21 cellular contexts compared by ENCODE assay signal in the genomic region with DNA sequence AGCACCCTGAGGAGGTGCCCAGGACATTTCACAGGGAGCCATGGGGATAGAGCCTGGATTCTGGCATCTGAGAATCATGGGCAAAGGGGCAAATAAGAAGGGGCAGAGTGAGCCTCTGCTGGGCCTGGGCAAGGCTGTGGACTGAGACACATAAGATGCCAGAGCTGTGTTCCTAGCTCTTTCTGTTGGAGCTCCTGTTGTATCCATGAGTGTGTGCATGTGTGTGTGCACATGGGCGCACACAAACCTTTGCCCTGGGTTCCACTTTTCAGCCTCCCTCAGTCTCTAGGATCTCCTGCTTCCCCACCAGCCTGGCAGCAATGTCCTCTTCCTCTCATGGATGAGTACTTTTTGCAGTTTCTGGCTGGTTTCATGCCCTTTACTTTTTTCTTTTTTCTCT. TPM values are rescaled to one million over a fixed set of nuclear protein-coding genes. Genes with fewer than 3 reads are reported as not detected.
"Had no signal": no experiment of that assay in that cellular context is flagged by ENCODE, and none has a peak within 500 bp of the region (broad histone marks: within the 10 kb centered on the region; RNA-seq: fewer than 3 reads in every experiment).

No MANE protein-coding gene starts in this region.

- H3K4me3 ChIP-seq: colonic mucosa, lung, mucosa of descending colon, sigmoid colon, testis, tibial artery had no signal

- H2AFZ ChIP-seq: parathyroid adenoma had no signal

- H3K9ac ChIP-seq: parathyroid adenoma had no signal

- H3K27ac ChIP-seq: colonic mucosa, neutrophil, parathyroid adenoma, sigmoid colon, testis, tibial artery had no signal

- DNase-seq: colonic mucosa; dermis blood vessel endothelial cell; effector memory CD8-positive, alpha-beta T cell; erythroblast; mucosa of descending colon; naive B cell; right cardiac atrium; sigmoid colon; stimulated activated CD4-positive, alpha-beta T cell treated with anti-CD3 and anti-CD28 coated beads, Interleukin-2, amount 100 ng/mL, for 24 hours; stimulated activated CD4-positive, alpha-beta T cell treated with anti-CD3 and anti-CD28 coated beads, Interleukin-4, amount 100 ng/mL, for 24 hours; stimulated activated naive CD8-positive, alpha-beta T cell treated with anti-CD3 and anti-CD28 coated beads, Interleukin-15, Interleukin-2, amounts not matched to agents 100 U/mL and 50 U/mL, for 24 hours; substantia nigra; testis; tibial artery had no signal

- H3K4me1 ChIP-seq: colonic mucosa, parathyroid adenoma, sigmoid colon, testis had no signal

- H3K9me3 ChIP-seq: colonic mucosa, mucosa of descending colon, neutrophil, sigmoid colon, testis, tibial artery had no signal

- H3K79me2 ChIP-seq: parathyroid adenoma had no signal

- H3K36me3 ChIP-seq: colonic mucosa, neutrophil, sigmoid colon, tibial artery had no signal

- H3K27me3 ChIP-seq: colonic mucosa, neutrophil, sigmoid colon, testis, tibial artery had no signal

- ATAC-seq: effector memory CD8-positive, alpha-beta T cell; mucosa of descending colon; natural killer cell treated with Interleukin-12 subunit alpha and Interleukin-12 subunit beta and Interleukin-15 and Interleukin-18, amount 100 ng/mL, for 72 hours; right cardiac atrium; stimulated activated effector memory CD8-positive, alpha-beta T cell treated with anti-CD3 and anti-CD28 coated beads, Interleukin-12 subunit alpha, Interleukin-12 subunit beta, amount 100 ng/mL, for 72 hours; stimulated activated naive CD8-positive, alpha-beta T cell treated with anti-CD3 and anti-CD28 coated beads, Interleukin-15, Interleukin-2, amounts not matched to agents 100 U/mL and 50 U/mL, for 24 hours had no signal

RNA-seq across cellular contexts. Expression of a gene that starts 47.0 kb away (rescaled TPM):
- total RNA-seq: neural crest cell had no signal
- polyA plus RNA-seq: keratinocyte had no signal
